ENCODE assay signal across 19 cellular contexts in genomic region chr11:13120691-13121090, GRCh38.
A peak's percentile ranks its signal among the peaks of the same experiment; 100 is the strongest.
DNase-seq lines count a peak whose midpoint lies in the region; ATAC-seq, FAIRE-seq and TF ChIP-seq lines count a peak whose summit lies in the region.
"Had no signal": no experiment of that assay in that cellular context is flagged by ENCODE, and none has a peak within 500 bp of the region (broad histone marks: within the 10 kb centered on the region; RNA-seq: fewer than 3 reads in every experiment).

No MANE protein-coding gene starts in this region.

- H3K27me3 Mint-ChIP-seq in stimulated activated naive B cell treated with anti-CD40 and anti-IgM and Interleukin-4, amounts not matched to agents 10 μg/mL and 1 μg/mL and 100 μg/mL, for 72 hours, result peaks cover 16 to 20% of the 10 kb centered on the region in 2 donors

- H3K36me3 ChIP-seq in thyroid gland, result no peaks in the 10 kb centered on the region

- no peak overlapping the region for H3K27ac Mint-ChIP-seq in stimulated activated naive B cell treated with anti-CD40 and anti-IgM and Interleukin-4, amounts not matched to agents 10 μg/mL and 1 μg/mL and 100 μg/mL, for 72 hours
- H3K27ac Mint-ChIP-seq: activated naive CD4-positive, alpha-beta T cell treated with anti-CD3 and anti-CD28 coated beads, Interleukin-2, amount 10 ng/mL, durations not matched to agents 7 days and 5 days; T-cell had no signal

- no peaks in the 10 kb centered on the region for H3K4me1 Mint-ChIP-seq in stimulated activated naive B cell treated with anti-CD40 and anti-IgM and Interleukin-4, amounts not matched to agents 10 μg/mL and 1 μg/mL and 100 μg/mL, for 72 hours
- H3K4me1 Mint-ChIP-seq: activated naive CD4-positive, alpha-beta T cell treated with anti-CD3 and anti-CD28 coated beads, Interleukin-2, amount 10 ng/mL, durations not matched to agents 7 days and 5 days; central memory CD8-positive, alpha-beta T cell; T-cell had no signal

- H3K4me3 ChIP-seq in AG10803 (ENCODE audit: low read length) (no peak overlapping the region), thyroid gland (replicated peaks in 1 of 3) (no peak overlapping the region)

- no peaks in the 10 kb centered on the region for H3K9me3 ChIP-seq in thyroid gland

- TF ChIP-seq POLR2A in thyroid gland (IDR thresholded peaks at IDR 0.05), result no peak

- DNase-seq in AG10803 (ENCODE audit: low read depth) (peak; percentile 48), RCC 7860 (ENCODE audit: low spot score) (peak; percentile 69), dermis blood vessel endothelial cell (peak; percentile 55), kidney tubule cell (ENCODE audit: low spot score) (peak; percentile 48), thyroid gland (no peak), cerebellar cortex (ENCODE audit: low spot score) (no peak), NK-92 (lab: John Stamatoyannopoulos, UW; ENCODE audit: unreplicated experiment) (no peak)
- no peak for DNase-seq in stimulated activated naive B cell treated with anti-CD40 and anti-IgM and Interleukin-4, amounts not matched to agents 10 μg/mL and 1 μg/mL and 100 μg/mL, for 72 hours
- DNase-seq: activated CD8-positive, alpha-beta memory T cell treated with anti-CD3 and anti-CD28 coated beads, Interleukin-2, amount 50 U/mL, for 4 hours; activated naive CD4-positive, alpha-beta T cell treated with anti-CD3 and anti-CD28 coated beads, Interleukin-2, amount 10 ng/mL, durations not matched to agents 7 days and 5 days; AML-193; DMS 273 treated with DMSO at 0.1 percent for 48 hours; erythroblast; islet precursor cell; NCI-H1092; stimulated activated CD4-positive, alpha-beta T cell treated with anti-CD3 and anti-CD28 coated beads, Interleukin-15, amount 100 ng/mL, for 24 hours; T-cell had no signal

- 63 to 65% methylated on average over 3 of the region's 3 CpGs for WGBS in thyroid gland, 2 donors

- H3K4me3 Mint-ChIP-seq in stimulated activated naive B cell treated with anti-CD40 and anti-IgM and Interleukin-4, amounts not matched to agents 10 μg/mL and 1 μg/mL and 100 μg/mL, for 72 hours, result no peak overlapping the region
- H3K4me3 Mint-ChIP-seq: activated naive CD4-positive, alpha-beta T cell treated with anti-CD3 and anti-CD28 coated beads, Interleukin-2, amount 10 ng/mL, durations not matched to agents 7 days and 5 days; central memory CD8-positive, alpha-beta T cell; T-cell had no signal

- peak; percentile 88 for FAIRE-seq in RCC 7860 (lab: Jason Lieb, UNC)

- no peaks in the 10 kb centered on the region for H3K27me3 ChIP-seq in thyroid gland

- no peaks in the 10 kb centered on the region for H3K36me3 Mint-ChIP-seq in stimulated activated naive B cell treated with anti-CD40 and anti-IgM and Interleukin-4, amounts not matched to agents 10 μg/mL and 1 μg/mL and 100 μg/mL, for 72 hours
- H3K36me3 Mint-ChIP-seq: activated naive CD4-positive, alpha-beta T cell treated with anti-CD3 and anti-CD28 coated beads, Interleukin-2, amount 10 ng/mL, durations not matched to agents 7 days and 5 days; T-cell had no signal

- ATAC-seq in stimulated activated naive B cell treated with anti-CD40 and anti-IgM and Interleukin-4, amounts not matched to agents 10 μg/mL and 1 μg/mL and 100 μg/mL, for 72 hours (replicated peaks), result no peak
- ATAC-seq: activated CD4-positive, CD25-positive, alpha-beta regulatory T cell treated with anti-CD3 and anti-CD28 coated beads, Interleukin-2, amount 50 U/mL, for 24 hours; T-cell had no signal

- intact Hi-C loops in thyroid gland (cut with DNase I), result no loop called here

- TF ChIP-seq CTCF in AG10803 (conservative IDR thresholded peaks at IDR 0.05; ENCODE audit: low read length) (no peak), thyroid gland (IDR thresholded peaks at IDR 0.05) (no peak)

- H3K9me3 Mint-ChIP-seq in stimulated activated naive B cell treated with anti-CD40 and anti-IgM and Interleukin-4, amounts not matched to agents 10 μg/mL and 1 μg/mL and 100 μg/mL, for 72 hours, result peaks cover 2 to 4% of the 10 kb centered on the region in 2 donors
- H3K9me3 Mint-ChIP-seq: activated naive CD4-positive, alpha-beta T cell treated with anti-CD3 and anti-CD28 coated beads, Interleukin-2, amount 10 ng/mL, durations not matched to agents 7 days and 5 days had no signal

- peaks cover 0 to 4% of the 10 kb centered on the region in 2 donors for H3K4me1 ChIP-seq in thyroid gland

- no peak overlapping the region for H3K27ac ChIP-seq in thyroid gland

Comparison
In these comparisons a context has a peak if more than half of its experiments do, and no peak if none do; other contexts are left out.
1. DNase-seq: peak in AG10803 (single experiment), RCC 7860 (single experiment), dermis blood vessel endothelial cell (single experiment) and kidney tubule cell (single experiment); none in thyroid gland (0 of 2), cerebellar cortex (single experiment), stimulated activated naive B cell treated with anti-CD40 and anti-IgM and Interleukin-4, amounts not matched to agents 10 μg/mL and 1 μg/mL and 100 μg/mL, for 72 hours (single experiment) and NK-92 (single experiment).